Comparison of ENCODE assay signal across 18 cellular contexts in the genomic region with DNA sequence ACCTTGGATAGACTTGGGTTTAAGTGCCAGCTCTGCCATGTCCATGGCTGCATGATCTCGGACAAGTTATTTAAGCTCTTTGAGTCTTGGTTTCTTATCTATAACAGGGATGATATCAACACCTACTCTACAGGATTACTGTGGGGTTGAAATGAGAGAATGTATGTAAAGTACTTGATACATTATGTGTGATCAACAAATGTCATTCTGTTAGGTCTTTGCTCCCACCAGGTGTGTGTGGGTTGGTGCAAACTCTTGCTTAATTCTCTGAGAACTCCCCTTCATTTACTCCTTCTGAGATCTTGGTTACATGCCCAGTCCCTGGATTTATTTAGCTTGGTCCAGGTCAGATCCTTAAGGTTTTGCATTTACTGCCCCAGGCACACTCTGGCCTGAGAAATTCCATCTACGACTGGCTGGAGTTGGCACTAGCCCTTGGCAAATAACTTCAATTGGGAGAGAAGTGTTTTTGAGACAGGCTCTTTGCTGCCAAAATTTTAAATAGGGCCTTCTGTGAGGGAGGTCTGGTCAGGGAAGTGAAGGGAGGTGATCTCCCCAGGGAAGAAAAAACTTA.
DNase-seq lines count a peak whose midpoint lies in the region; ATAC-seq and TF ChIP-seq lines count a peak whose summit lies in the region.
"Had no signal": no experiment of that assay in that cellular context is flagged by ENCODE, and none has a peak within 500 bp of the region (broad histone marks: within the 10 kb centered on the region; RNA-seq: fewer than 3 reads in every experiment).

No MANE protein-coding gene starts in this region.

- H3K27ac ChIP-seq in right atrium auricular region (peak overlapping the region; percentile 90), esophagus muscularis mucosa (replicated peaks in 1 of 4) (peak overlapping the region; percentile 85 to 97 (median 96)), uterus (peak overlapping the region; percentile 90 to 91)

- TF ChIP-seq POLR2A in esophagus muscularis mucosa (IDR thresholded peaks at IDR 0.05; ENCODE audit: low read depth) (no peak), uterus (IDR thresholded peaks at IDR 0.05) (no peak)

- WGBS in esophagus muscularis mucosa: 42% methylated on average over 2 of the region's 2 CpGs

- no peaks in the 10 kb centered on the region for H3K36me3 ChIP-seq in right atrium auricular region
- H3K36me3 ChIP-seq in esophagus muscularis mucosa: no peaks in the 10 kb centered on the region
- no peaks in the 10 kb centered on the region for H3K36me3 ChIP-seq in uterus

- TF ChIP-seq CTCF in right atrium auricular region (IDR thresholded peaks at IDR 0.05) (no peak), esophagus muscularis mucosa (IDR thresholded peaks at IDR 0.05) (no peak), uterus (IDR thresholded peaks at IDR 0.05) (no peak)

- TF ChIP-seq EP300 in esophagus muscularis mucosa (IDR thresholded peaks at IDR 0.05): no peak

- intact Hi-C loops in left cardiac atrium (cut with DNase I) (loop anchor here in 1 of 2 donors (2.0 kb wide), 1 partner anchor 123 kb away; no protein-coding TSS in a partner anchor), esophagus muscularis mucosa (cut with DNase I) (no loop called here), uterus (cut with DNase I; ENCODE audit: low total_unique reads) (no loop called here)

- H3K4me1 ChIP-seq in right atrium auricular region (peaks cover 0 to 89% of the 10 kb centered on the region in 2 donors), esophagus muscularis mucosa (peaks cover 84 to 98% (median 92%) of the 10 kb centered on the region in 4 donors), uterus (peaks cover 28 to 32% of the 10 kb centered on the region in 2 donors)

- no peak for DNase-seq in right atrium auricular region (ENCODE audit: low spot score)
- DNase-seq in left cardiac atrium: no peak
- no peak for DNase-seq in esophagus muscularis mucosa (ENCODE audit: extremely low spot score)
- peak; percentile 26 for DNase-seq in pons (ENCODE audit: low spot score)
- no peak for DNase-seq in uterus
- DNase-seq in activated CD4-positive, alpha-beta T cell treated with anti-CD3 and anti-CD28 coated beads, Interleukin-2, amount 50 U/mL, for 4 hours: no peak
- no peak for DNase-seq in GOT3 (lab: John Stamatoyannopoulos, UW)
- DNase-seq: activated CD4-positive, alpha-beta T cell treated with anti-CD3 and anti-CD28 coated beads, Interleukin-2, amount 10 ng/mL, durations not matched to agents 24 days and 14 days; activated T-cell treated with anti-CD3 and anti-CD28 coated beads, Interleukin-2, amount 50 U/mL, for 4 hours; endodermal cell; NCI-H146; NCI-H526; small intestine; stimulated activated naive CD4-positive, alpha-beta T cell treated with Interleukin-2 at 50 U/mL for 16 hours; T-helper 17 cell had no signal

- H3K9me3 ChIP-seq in right atrium auricular region (no peaks in the 10 kb centered on the region), esophagus muscularis mucosa (no peaks in the 10 kb centered on the region), uterus (no peaks in the 10 kb centered on the region)

- H3K27me3 ChIP-seq in right atrium auricular region (no peaks in the 10 kb centered on the region), esophagus muscularis mucosa (no peaks in the 10 kb centered on the region), uterus (no peaks in the 10 kb centered on the region)

- no peak overlapping the region for H3K4me3 ChIP-seq in right atrium auricular region
- no peak overlapping the region for H3K4me3 ChIP-seq in esophagus muscularis mucosa
- H3K4me3 ChIP-seq in uterus: no peak overlapping the region

- no peak for ATAC-seq in left cardiac atrium
- no peak for ATAC-seq in GM21447 (IDR thresholded peaks at IDR 0.05; ENCODE audit: unreplicated experiment)
- ATAC-seq: activated T-cell treated with anti-CD3 and anti-CD28 coated beads, Interleukin-2, amount 50 U/mL, for 4 hours; natural killer cell treated with Interleukin-12 subunit alpha and Interleukin-12 subunit beta and Interleukin-15 and Interleukin-18, amount 100 ng/mL, for 72 hours; Panc1; T-helper 17 cell had no signal
